ENCODE assay signal across 15 cellular contexts in the genomic region with DNA sequence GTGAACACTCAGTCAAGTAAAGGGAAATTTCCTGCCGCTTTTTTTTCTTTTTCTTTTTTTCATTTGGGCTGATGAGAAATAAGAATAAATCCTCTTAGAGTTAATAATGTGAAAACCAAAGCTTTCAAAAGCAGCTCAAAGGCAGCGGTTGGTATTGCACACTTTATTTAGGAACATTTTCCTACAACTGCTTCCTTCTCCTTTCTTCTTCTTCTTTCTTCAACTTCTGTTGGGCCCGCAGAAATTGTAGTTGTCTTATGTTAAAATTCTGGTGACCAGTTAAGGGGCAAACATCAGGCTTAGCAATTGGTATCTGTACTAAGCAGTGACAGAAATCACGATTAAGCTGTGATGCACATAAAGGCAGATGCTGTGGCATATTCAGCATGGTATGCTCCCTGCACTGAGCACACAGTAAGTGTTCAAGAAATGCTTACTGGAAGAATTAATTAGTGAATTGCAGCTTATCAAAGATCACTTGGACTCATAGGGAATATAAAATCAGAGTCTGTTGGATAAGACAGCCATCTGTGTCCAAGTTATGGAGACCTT.
DNase-seq lines count a peak whose midpoint lies in the region; ATAC-seq and TF ChIP-seq lines count a peak whose summit lies in the region.
"Had no signal": no experiment of that assay in that cellular context is flagged by ENCODE, and none has a peak within 500 bp of the region (broad histone marks: within the 10 kb centered on the region; RNA-seq: fewer than 3 reads in every experiment).

No MANE protein-coding gene starts in this region.

- no peak overlapping the region for H3K4me3 Mint-ChIP-seq in activated CD8-positive, alpha-beta T cell treated with anti-CD3 and anti-CD28 coated beads, Interleukin-2, amount 10 ng/mL, durations not matched to agents 7 days and 5 days
- H3K4me3 Mint-ChIP-seq in activated CD8-positive, alpha-beta T cell treated with anti-CD3 and anti-CD28 coated beads for 36 hours, result no peak overlapping the region
- no peak overlapping the region for H3K4me3 Mint-ChIP-seq in activated CD4-positive, alpha-beta memory T cell treated with anti-CD3 and anti-CD28 coated beads, Interleukin-2, amount 10 ng/mL, durations not matched to agents 7 days and 5 days
- H3K4me3 Mint-ChIP-seq: endodermal cell; stimulated activated memory B cell treated with anti-CD40 and anti-IgM and Interleukin-4, amounts not matched to agents 10 μg/mL and 1 μg/mL and 100 μg/mL, for 72 hours had no signal

- no peaks in the 10 kb centered on the region for H3K79me2 ChIP-seq in mammary epithelial cell (ENCODE audit: insufficient read depth, low read length)

- dilution Hi-C loops in mammary epithelial cell (cut with HindIII; ENCODE audit: low sequenced_read_pairs), result no loop called here

- H3K27ac Mint-ChIP-seq in activated CD8-positive, alpha-beta T cell treated with anti-CD3 and anti-CD28 coated beads, Interleukin-2, amount 10 ng/mL, durations not matched to agents 7 days and 5 days, result peak overlapping the region; percentile 77
- H3K27ac Mint-ChIP-seq in activated CD8-positive, alpha-beta T cell treated with anti-CD3 and anti-CD28 coated beads for 36 hours, result no peak overlapping the region
- H3K27ac Mint-ChIP-seq in activated CD4-positive, alpha-beta memory T cell treated with anti-CD3 and anti-CD28 coated beads, Interleukin-2, amount 10 ng/mL, durations not matched to agents 7 days and 5 days, result peak overlapping the region; percentile 67
- H3K27ac Mint-ChIP-seq: endodermal cell; stimulated activated memory B cell treated with anti-CD40 and anti-IgM and Interleukin-4, amounts not matched to agents 10 μg/mL and 1 μg/mL and 100 μg/mL, for 72 hours had no signal

- no peak for ATAC-seq in activated CD8-positive, alpha-beta T cell treated with anti-CD3 and anti-CD28 coated beads, Interleukin-2, amount 10 ng/mL, durations not matched to agents 7 days and 5 days
- no peak for ATAC-seq in activated CD8-positive, alpha-beta T cell treated with anti-CD3 and anti-CD28 coated beads for 36 hours

- H3K27ac ChIP-seq in KOPT-K1 (ENCODE audit: low read depth, low read length, poor library complexity, severe bottlenecking) (peak overlapping the region; percentile 77), neutrophil (peak overlapping the region; percentile 69), mammary epithelial cell (ENCODE audit: insufficient read depth, low read depth, low read length) (no peak overlapping the region)
- H3K27ac ChIP-seq: breast epithelium, RWPE1 had no signal

- H3K4me3 ChIP-seq in neutrophil (ENCODE audit: low read depth in 1 of 2, low read length in 1 of 2) (peak overlapping the region; percentile 15 to 35), mammary epithelial cell (replicated peaks in 1 of 3; ENCODE audit: insufficient read depth in 1 of 3, low read depth in 2 of 3, low read length in 3 of 3) (no peak overlapping the region)
- H3K4me3 ChIP-seq: breast epithelium had no signal

- CTCF ChIA-PET in activated CD8-positive, alpha-beta T cell treated with anti-CD3 and anti-CD28 coated beads, Interleukin-2, amount 10 ng/mL, durations not matched to agents 7 days and 5 days (lab: Charles Lee), result interaction anchor here (0.7 to 2.3 kb wide), 10 partner anchors 9 to 170 kb away, joined by 3 to 11 read pairs (median 5); no protein-coding TSS in a partner anchor
- CTCF ChIA-PET in activated CD8-positive, alpha-beta T cell treated with anti-CD3 and anti-CD28 coated beads for 36 hours (lab: Charles Lee), result interaction anchor here (1.1 to 1.6 kb wide), 4 partner anchors 11 to 211 kb away, joined by 3 to 5 read pairs (median 4); no protein-coding TSS in a partner anchor
- CTCF ChIA-PET in activated CD4-positive, alpha-beta memory T cell treated with anti-CD3 and anti-CD28 coated beads, Interleukin-2, amount 10 ng/mL, durations not matched to agents 7 days and 5 days (lab: Charles Lee), result interaction anchor here (0.7 to 1.9 kb wide), 6 partner anchors 12 to 135 kb away, joined by 3 to 8 read pairs (median 3); no protein-coding TSS in a partner anchor
- CTCF ChIA-PET in mammary epithelial cell (lab: Charles Lee; ENCODE audit: low non-redundant PET), result no interaction called here

- peaks cover 39% of the 10 kb centered on the region for H3K4me1 Mint-ChIP-seq in activated CD8-positive, alpha-beta T cell treated with anti-CD3 and anti-CD28 coated beads, Interleukin-2, amount 10 ng/mL, durations not matched to agents 7 days and 5 days (ENCODE audit: low read depth)
- peaks cover 49% of the 10 kb centered on the region for H3K4me1 Mint-ChIP-seq in activated CD8-positive, alpha-beta T cell treated with anti-CD3 and anti-CD28 coated beads for 36 hours (ENCODE audit: low read depth)
- H3K4me1 Mint-ChIP-seq in activated CD4-positive, alpha-beta memory T cell treated with anti-CD3 and anti-CD28 coated beads, Interleukin-2, amount 10 ng/mL, durations not matched to agents 7 days and 5 days, result peaks cover 46% of the 10 kb centered on the region

- no peak for TF ChIP-seq CTCF in activated CD8-positive, alpha-beta T cell treated with anti-CD3 and anti-CD28 coated beads for 36 hours (IDR thresholded peaks at IDR 0.05)
- TF ChIP-seq CTCF in neutrophil (IDR thresholded peaks at IDR 0.05), result peak; percentile 21
- TF ChIP-seq CTCF in mammary epithelial cell (conservative IDR thresholded peaks at IDR 0.05 in 1 of 2, IDR thresholded peaks at IDR 0.05 in 1 of 2; ENCODE audit: extremely low read depth in 1 of 2, insufficient read depth in 1 of 2, low read depth in 1 of 2, low read length in 2 of 2), result no peak

- DNase-seq in activated CD8-positive, alpha-beta T cell treated with anti-CD3 and anti-CD28 coated beads, Interleukin-2, amount 10 ng/mL, durations not matched to agents 7 days and 5 days, result no peak
- DNase-seq in activated CD8-positive, alpha-beta T cell treated with anti-CD3 and anti-CD28 coated beads for 36 hours, result no peak
- DNase-seq in activated CD4-positive, alpha-beta memory T cell treated with anti-CD3 and anti-CD28 coated beads, Interleukin-2, amount 10 ng/mL, durations not matched to agents 7 days and 5 days, result no peak
- DNase-seq in mammary epithelial cell (no peak), mesenteric fat pad (ENCODE audit: low spot score) (no peak), ureter (ENCODE audit: low spot score) (no peak)
- DNase-seq: endodermal cell, GOT3, NCI-H446, retina had no signal

- no peak overlapping the region for H3K4me2 ChIP-seq in mammary epithelial cell (ENCODE audit: insufficient read depth, low read depth, low read length)

- in situ Hi-C loops in mammary epithelial cell (cut with MboI; ENCODE audit: low sequenced_read_pairs in 2 of 2), result no loop called here

- H3K36me3 ChIP-seq in KOPT-K1 (ENCODE audit: insufficient read depth, low read length), result no peaks in the 10 kb centered on the region
- H3K36me3 ChIP-seq in neutrophil, result peaks cover 4% of the 10 kb centered on the region
- no peaks in the 10 kb centered on the region for H3K36me3 ChIP-seq in mammary epithelial cell (ENCODE audit: insufficient read depth, low read length)
- H3K36me3 ChIP-seq: breast epithelium had no signal

- H3K9me3 Mint-ChIP-seq in activated CD8-positive, alpha-beta T cell treated with anti-CD3 and anti-CD28 coated beads, Interleukin-2, amount 10 ng/mL, durations not matched to agents 7 days and 5 days (ENCODE audit: insufficient read depth), result no peaks in the 10 kb centered on the region
- no peaks in the 10 kb centered on the region for H3K9me3 Mint-ChIP-seq in activated CD8-positive, alpha-beta T cell treated with anti-CD3 and anti-CD28 coated beads for 36 hours
- H3K9me3 Mint-ChIP-seq in activated CD4-positive, alpha-beta memory T cell treated with anti-CD3 and anti-CD28 coated beads, Interleukin-2, amount 10 ng/mL, durations not matched to agents 7 days and 5 days, result no peaks in the 10 kb centered on the region
- H3K9me3 Mint-ChIP-seq: endodermal cell; stimulated activated memory B cell treated with anti-CD40 and anti-IgM and Interleukin-4, amounts not matched to agents 10 μg/mL and 1 μg/mL and 100 μg/mL, for 72 hours had no signal

- 98% methylated on average over 4 of the region's 4 CpGs for WGBS in mammary epithelial cell (ENCODE audit: low coverage, missing lambda C conversion rate)

- no peak overlapping the region for H3K9ac ChIP-seq in mammary epithelial cell (ENCODE audit: insufficient read depth, low read length)

- H3K4me1 ChIP-seq in neutrophil (ENCODE audit: control insufficient read depth in 1 of 2, insufficient read depth in 1 of 2, low read depth in 1 of 2, low read length in 1 of 2) (peaks cover 42 to 60% of the 10 kb centered on the region in 2 experiments), mammary epithelial cell (ENCODE audit: insufficient read depth, low read length) (peaks cover 12% of the 10 kb centered on the region)
- H3K4me1 ChIP-seq: breast epithelium had no signal

- H3K27me3 Mint-ChIP-seq in activated CD8-positive, alpha-beta T cell treated with anti-CD3 and anti-CD28 coated beads, Interleukin-2, amount 10 ng/mL, durations not matched to agents 7 days and 5 days (ENCODE audit: low read depth), result no peaks in the 10 kb centered on the region
- H3K27me3 Mint-ChIP-seq in activated CD8-positive, alpha-beta T cell treated with anti-CD3 and anti-CD28 coated beads for 36 hours, result no peaks in the 10 kb centered on the region
- H3K27me3 Mint-ChIP-seq in activated CD4-positive, alpha-beta memory T cell treated with anti-CD3 and anti-CD28 coated beads, Interleukin-2, amount 10 ng/mL, durations not matched to agents 7 days and 5 days, result peaks cover 2% of the 10 kb centered on the region
- H3K27me3 Mint-ChIP-seq: stimulated activated memory B cell treated with anti-CD40 and anti-IgM and Interleukin-4, amounts not matched to agents 10 μg/mL and 1 μg/mL and 100 μg/mL, for 72 hours had no signal

- POLR2A ChIA-PET in activated CD8-positive, alpha-beta T cell treated with anti-CD3 and anti-CD28 coated beads, Interleukin-2, amount 10 ng/mL, durations not matched to agents 7 days and 5 days (lab: Charles Lee), result interaction anchor here (0.6 to 2.2 kb wide), 7 partner anchors 9 to 155 kb away, joined by 3 to 7 read pairs (median 4); no protein-coding TSS in a partner anchor
- POLR2A ChIA-PET in activated CD8-positive, alpha-beta T cell treated with anti-CD3 and anti-CD28 coated beads for 36 hours (lab: Charles Lee), result interaction anchor here (1.1 to 1.6 kb wide), 2 partner anchors 53 to 54 kb away, joined by 3 to 4 read pairs; no protein-coding TSS in a partner anchor
- POLR2A ChIA-PET in activated CD4-positive, alpha-beta memory T cell treated with anti-CD3 and anti-CD28 coated beads, Interleukin-2, amount 10 ng/mL, durations not matched to agents 7 days and 5 days (lab: Charles Lee), result interaction anchor here (0.6 to 3.6 kb wide), 12 partner anchors 9 to 199 kb away, joined by 3 to 11 read pairs (median 4); a partner anchor contains a TSS

- H2AFZ ChIP-seq in mammary epithelial cell (ENCODE audit: low read depth, low read length), result no peak overlapping the region

- intact Hi-C loops in activated CD8-positive, alpha-beta T cell treated with anti-CD3 and anti-CD28 coated beads for 36 hours (cut with micrococcal nuclease), result no loop called here
- intact Hi-C loops in mammary epithelial cell (cut with micrococcal nuclease), result no loop called here

- H4K20me1 ChIP-seq in mammary epithelial cell (ENCODE audit: insufficient read depth, low read length), result no peaks in the 10 kb centered on the region

- peaks cover 2% of the 10 kb centered on the region for H3K36me3 Mint-ChIP-seq in activated CD8-positive, alpha-beta T cell treated with anti-CD3 and anti-CD28 coated beads, Interleukin-2, amount 10 ng/mL, durations not matched to agents 7 days and 5 days (ENCODE audit: low read depth)
- peaks cover 2% of the 10 kb centered on the region for H3K36me3 Mint-ChIP-seq in activated CD8-positive, alpha-beta T cell treated with anti-CD3 and anti-CD28 coated beads for 36 hours (ENCODE audit: low read depth)
- H3K36me3 Mint-ChIP-seq in activated CD4-positive, alpha-beta memory T cell treated with anti-CD3 and anti-CD28 coated beads, Interleukin-2, amount 10 ng/mL, durations not matched to agents 7 days and 5 days (ENCODE audit: low read depth), result peaks cover 8% of the 10 kb centered on the region
- H3K36me3 Mint-ChIP-seq: stimulated activated memory B cell treated with anti-CD40 and anti-IgM and Interleukin-4, amounts not matched to agents 10 μg/mL and 1 μg/mL and 100 μg/mL, for 72 hours had no signal

- no TSS peak for BruUV-seq in mammary epithelial cell (replicated peaks; lab: Mats Ljungman, UMichigan)

- no peaks in the 10 kb centered on the region for H3K9me3 ChIP-seq in KOPT-K1 (ENCODE audit: insufficient read depth, low read length, poor library complexity, severe bottlenecking)
- no peaks in the 10 kb centered on the region for H3K9me3 ChIP-seq in neutrophil
- H3K9me3 ChIP-seq in mammary epithelial cell (replicated peaks; ENCODE audit: insufficient read depth, low read length), result no peaks in the 10 kb centered on the region
- H3K9me3 ChIP-seq: breast epithelium had no signal

- H3K27me3 ChIP-seq in neutrophil (no peaks in the 10 kb centered on the region), mammary epithelial cell (ENCODE audit: insufficient read depth, low read length) (no peaks in the 10 kb centered on the region)
- H3K27me3 ChIP-seq: breast epithelium had no signal

Comparison
In these comparisons a context has a peak if more than half of its experiments do, and no peak if none do; other contexts are left out.
1. H3K4me3 ChIP-seq: peak in neutrophil (2 of 2); none in mammary epithelial cell (0 of 3).